1 cellular context compared by ENCODE assay signal in the genomic region with DNA sequence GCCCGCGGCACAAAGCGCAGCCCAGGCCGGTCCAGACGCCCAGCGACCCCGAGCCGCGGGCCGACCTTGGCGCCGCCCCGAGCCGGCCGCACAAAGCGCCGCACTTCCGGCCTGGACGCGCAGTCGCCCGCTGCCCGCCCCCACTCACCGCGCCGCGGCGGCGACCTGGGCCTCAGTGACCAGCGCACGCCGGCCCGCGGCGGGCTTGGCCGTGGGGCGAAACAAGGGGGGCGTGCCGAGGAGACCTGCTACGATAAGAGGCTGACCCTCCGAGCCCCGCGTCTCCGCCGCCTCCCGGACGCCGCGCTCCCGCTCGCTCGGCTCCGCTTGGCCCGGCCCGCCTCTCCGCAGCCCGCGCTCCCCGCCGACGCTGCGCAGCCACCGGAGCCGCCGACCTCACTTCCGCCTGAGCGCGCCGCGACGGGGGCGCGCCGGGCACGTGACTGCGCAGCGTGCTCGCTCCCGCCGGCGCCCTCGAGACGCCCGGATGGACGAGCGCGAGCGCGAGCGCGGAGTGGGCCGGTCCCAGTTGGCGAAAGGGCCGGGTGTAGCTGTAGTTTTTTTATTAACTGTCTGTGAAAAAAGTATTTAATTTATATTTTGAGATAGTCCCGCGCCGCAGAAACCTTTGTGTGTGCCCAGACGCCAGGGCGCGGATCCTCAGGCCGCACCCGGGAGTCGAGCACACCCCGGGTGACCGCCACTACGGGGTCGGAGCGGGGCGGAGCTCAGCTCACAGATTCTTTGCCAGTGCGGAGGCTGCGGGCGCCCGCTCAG.
TF ChIP-seq lines count a peak whose summit lies in the region.

A gene with protein sequence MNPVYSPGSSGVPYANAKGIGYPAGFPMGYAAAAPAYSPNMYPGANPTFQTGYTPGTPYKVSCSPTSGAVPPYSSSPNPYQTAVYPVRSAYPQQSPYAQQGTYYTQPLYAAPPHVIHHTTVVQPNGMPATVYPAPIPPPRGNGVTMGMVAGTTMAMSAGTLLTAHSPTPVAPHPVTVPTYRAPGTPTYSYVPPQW (minus strand): TSS at position 395 of the 777 bp plus-strand sequence. CDS start 10,814 bp downstream, outside the sequence.

TF ChIP-seq in K562, 482 proteins besides CTCF, POLR2A, EP300 and RAD21 (continued from another document and continues in another):
- peak; percentile 55 to 93 for TF ChIP-seq MAZ (CRISPR knock-in tag; conservative IDR thresholded peaks at IDR 0.05 in 1 of 2, IDR thresholded peaks at IDR 0.05 in 1 of 2)
- TF ChIP-seq ZNF79 (CRISPR knock-in tag; IDR thresholded peaks at IDR 0.05; ENCODE audit: low read depth): no peak
- TF ChIP-seq ZNF644 (tag; IDR thresholded peaks at IDR 0.05; ENCODE audit: low read depth): peak; percentile 87; the same call in 1 of the 2 replicates
- peak; percentile 93 for TF ChIP-seq ZFX (CRISPR knock-in tag; IDR thresholded peaks at IDR 0.05)
- TF ChIP-seq, protein P1, sequence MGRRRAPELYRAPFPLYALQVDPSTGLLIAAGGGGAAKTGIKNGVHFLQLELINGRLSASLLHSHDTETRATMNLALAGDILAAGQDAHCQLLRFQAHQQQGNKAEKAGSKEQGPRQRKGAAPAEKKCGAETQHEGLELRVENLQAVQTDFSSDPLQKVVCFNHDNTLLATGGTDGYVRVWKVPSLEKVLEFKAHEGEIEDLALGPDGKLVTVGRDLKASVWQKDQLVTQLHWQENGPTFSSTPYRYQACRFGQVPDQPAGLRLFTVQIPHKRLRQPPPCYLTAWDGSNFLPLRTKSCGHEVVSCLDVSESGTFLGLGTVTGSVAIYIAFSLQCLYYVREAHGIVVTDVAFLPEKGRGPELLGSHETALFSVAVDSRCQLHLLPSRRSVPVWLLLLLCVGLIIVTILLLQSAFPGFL (CRISPR knock-in tag; IDR thresholded peaks at IDR 0.05): 0 out of 2 replicates have a peak, but pooled peaks have one; percentile 29
- TF ChIP-seq, protein P2, sequence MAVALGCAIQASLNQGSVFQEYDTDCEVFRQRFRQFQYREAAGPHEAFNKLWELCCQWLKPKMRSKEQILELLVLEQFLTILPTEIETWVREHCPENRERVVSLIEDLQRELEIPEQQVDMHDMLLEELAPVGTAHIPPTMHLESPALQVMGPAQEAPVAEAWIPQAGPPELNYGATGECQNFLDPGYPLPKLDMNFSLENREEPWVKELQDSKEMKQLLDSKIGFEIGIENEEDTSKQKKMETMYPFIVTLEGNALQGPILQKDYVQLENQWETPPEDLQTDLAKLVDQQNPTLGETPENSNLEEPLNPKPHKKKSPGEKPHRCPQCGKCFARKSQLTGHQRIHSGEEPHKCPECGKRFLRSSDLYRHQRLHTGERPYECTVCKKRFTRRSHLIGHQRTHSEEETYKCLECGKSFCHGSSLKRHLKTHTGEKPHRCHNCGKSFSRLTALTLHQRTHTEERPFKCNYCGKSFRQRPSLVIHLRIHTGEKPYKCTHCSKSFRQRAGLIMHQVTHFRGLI (CRISPR knock-in tag; IDR thresholded peaks at IDR 0.05): no peak
- no peak for TF ChIP-seq NELFE (IDR thresholded peaks at IDR 0.05; ENCODE audit: insufficient read depth, insufficient read length)
- peak; percentile 52 to 68; a peak in 3 of 4 replicates for TF ChIP-seq SIN3A (IDR thresholded peaks at IDR 0.05; ENCODE audit: borderline replicate concordance in 2 of 2, control insufficient read depth in 1 of 2, low read depth in 2 of 2, low read length in 2 of 2)
- TF ChIP-seq, protein P3, sequence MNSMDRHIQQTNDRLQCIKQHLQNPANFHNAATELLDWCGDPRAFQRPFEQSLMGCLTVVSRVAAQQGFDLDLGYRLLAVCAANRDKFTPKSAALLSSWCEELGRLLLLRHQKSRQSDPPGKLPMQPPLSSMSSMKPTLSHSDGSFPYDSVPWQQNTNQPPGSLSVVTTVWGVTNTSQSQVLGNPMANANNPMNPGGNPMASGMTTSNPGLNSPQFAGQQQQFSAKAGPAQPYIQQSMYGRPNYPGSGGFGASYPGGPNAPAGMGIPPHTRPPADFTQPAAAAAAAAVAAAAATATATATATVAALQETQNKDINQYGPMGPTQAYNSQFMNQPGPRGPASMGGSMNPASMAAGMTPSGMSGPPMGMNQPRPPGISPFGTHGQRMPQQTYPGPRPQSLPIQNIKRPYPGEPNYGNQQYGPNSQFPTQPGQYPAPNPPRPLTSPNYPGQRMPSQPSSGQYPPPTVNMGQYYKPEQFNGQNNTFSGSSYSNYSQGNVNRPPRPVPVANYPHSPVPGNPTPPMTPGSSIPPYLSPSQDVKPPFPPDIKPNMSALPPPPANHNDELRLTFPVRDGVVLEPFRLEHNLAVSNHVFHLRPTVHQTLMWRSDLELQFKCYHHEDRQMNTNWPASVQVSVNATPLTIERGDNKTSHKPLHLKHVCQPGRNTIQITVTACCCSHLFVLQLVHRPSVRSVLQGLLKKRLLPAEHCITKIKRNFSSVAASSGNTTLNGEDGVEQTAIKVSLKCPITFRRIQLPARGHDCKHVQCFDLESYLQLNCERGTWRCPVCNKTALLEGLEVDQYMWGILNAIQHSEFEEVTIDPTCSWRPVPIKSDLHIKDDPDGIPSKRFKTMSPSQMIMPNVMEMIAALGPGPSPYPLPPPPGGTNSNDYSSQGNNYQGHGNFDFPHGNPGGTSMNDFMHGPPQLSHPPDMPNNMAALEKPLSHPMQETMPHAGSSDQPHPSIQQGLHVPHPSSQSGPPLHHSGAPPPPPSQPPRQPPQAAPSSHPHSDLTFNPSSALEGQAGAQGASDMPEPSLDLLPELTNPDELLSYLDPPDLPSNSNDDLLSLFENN (IDR thresholded peaks at IDR 0.05; ENCODE audit: low read depth in 2 of 2, low read length in 2 of 2): no peak
- TF ChIP-seq KLF13 (tag; IDR thresholded peaks at IDR 0.05; ENCODE audit: borderline replicate concordance, low read depth): no peak
- TF ChIP-seq HSF4 (CRISPR knock-in tag; IDR thresholded peaks at IDR 0.05; ENCODE audit: borderline replicate concordance): no peak
- TF ChIP-seq ELF2 (CRISPR knock-in tag; IDR thresholded peaks at IDR 0.05): no peak
- TF ChIP-seq ZBTB7A (IDR thresholded peaks at IDR 0.05; ENCODE audit: borderline replicate concordance, control insufficient read depth, low read depth, low read length): peak; percentile 80; the same call in 1 of the 2 replicates
- TF ChIP-seq CHD2 (IDR thresholded peaks at IDR 0.05; ENCODE audit: low read depth, low read length): no peak
- TF ChIP-seq BRCA1 (IDR thresholded peaks at IDR 0.05): no peak
- TF ChIP-seq BRCA1 (CRISPR knock-in tag; IDR thresholded peaks at IDR 0.05): no peak
- TF ChIP-seq, protein P4, sequence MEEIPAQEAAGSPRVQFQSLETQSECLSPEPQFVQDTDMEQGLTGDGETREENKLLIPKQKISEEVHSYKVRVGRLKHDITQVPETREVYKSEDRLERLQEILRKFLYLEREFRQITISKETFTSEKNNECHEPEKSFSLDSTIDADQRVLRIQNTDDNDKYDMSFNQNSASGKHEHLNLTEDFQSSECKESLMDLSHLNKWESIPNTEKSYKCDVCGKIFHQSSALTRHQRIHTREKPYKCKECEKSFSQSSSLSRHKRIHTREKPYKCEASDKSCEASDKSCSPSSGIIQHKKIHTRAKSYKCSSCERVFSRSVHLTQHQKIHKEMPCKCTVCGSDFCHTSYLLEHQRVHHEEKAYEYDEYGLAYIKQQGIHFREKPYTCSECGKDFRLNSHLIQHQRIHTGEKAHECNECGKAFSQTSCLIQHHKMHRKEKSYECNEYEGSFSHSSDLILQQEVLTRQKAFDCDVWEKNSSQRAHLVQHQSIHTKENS (CRISPR knock-in tag; IDR thresholded peaks at IDR 0.05): no peak
- no peak for TF ChIP-seq DNMT1 (IDR thresholded peaks at IDR 0.05)
- TF ChIP-seq, protein P5, sequence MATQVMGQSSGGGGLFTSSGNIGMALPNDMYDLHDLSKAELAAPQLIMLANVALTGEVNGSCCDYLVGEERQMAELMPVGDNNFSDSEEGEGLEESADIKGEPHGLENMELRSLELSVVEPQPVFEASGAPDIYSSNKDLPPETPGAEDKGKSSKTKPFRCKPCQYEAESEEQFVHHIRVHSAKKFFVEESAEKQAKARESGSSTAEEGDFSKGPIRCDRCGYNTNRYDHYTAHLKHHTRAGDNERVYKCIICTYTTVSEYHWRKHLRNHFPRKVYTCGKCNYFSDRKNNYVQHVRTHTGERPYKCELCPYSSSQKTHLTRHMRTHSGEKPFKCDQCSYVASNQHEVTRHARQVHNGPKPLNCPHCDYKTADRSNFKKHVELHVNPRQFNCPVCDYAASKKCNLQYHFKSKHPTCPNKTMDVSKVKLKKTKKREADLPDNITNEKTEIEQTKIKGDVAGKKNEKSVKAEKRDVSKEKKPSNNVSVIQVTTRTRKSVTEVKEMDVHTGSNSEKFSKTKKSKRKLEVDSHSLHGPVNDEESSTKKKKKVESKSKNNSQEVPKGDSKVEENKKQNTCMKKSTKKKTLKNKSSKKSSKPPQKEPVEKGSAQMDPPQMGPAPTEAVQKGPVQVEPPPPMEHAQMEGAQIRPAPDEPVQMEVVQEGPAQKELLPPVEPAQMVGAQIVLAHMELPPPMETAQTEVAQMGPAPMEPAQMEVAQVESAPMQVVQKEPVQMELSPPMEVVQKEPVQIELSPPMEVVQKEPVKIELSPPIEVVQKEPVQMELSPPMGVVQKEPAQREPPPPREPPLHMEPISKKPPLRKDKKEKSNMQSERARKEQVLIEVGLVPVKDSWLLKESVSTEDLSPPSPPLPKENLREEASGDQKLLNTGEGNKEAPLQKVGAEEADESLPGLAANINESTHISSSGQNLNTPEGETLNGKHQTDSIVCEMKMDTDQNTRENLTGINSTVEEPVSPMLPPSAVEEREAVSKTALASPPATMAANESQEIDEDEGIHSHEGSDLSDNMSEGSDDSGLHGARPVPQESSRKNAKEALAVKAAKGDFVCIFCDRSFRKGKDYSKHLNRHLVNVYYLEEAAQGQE (CRISPR knock-in tag; IDR thresholded peaks at IDR 0.05; ENCODE audit: low read depth): peak; percentile 65; the same call in 1 of the 2 replicates
- no peak for TF ChIP-seq TBL1XR1 (IDR thresholded peaks at IDR 0.05; ENCODE audit: low read length in 2 of 2)
- no peak for TF ChIP-seq POLR3A (IDR thresholded peaks at IDR 0.05; ENCODE audit: borderline replicate concordance, extremely low read depth, insufficient read depth, insufficient read length)
- no peak for TF ChIP-seq PTBP1 (IDR thresholded peaks at IDR 0.05; ENCODE audit: low read depth, low read length)
- no peak for TF ChIP-seq CBFB (CRISPR knock-in tag; IDR thresholded peaks at IDR 0.05)
- TF ChIP-seq, protein P6, sequence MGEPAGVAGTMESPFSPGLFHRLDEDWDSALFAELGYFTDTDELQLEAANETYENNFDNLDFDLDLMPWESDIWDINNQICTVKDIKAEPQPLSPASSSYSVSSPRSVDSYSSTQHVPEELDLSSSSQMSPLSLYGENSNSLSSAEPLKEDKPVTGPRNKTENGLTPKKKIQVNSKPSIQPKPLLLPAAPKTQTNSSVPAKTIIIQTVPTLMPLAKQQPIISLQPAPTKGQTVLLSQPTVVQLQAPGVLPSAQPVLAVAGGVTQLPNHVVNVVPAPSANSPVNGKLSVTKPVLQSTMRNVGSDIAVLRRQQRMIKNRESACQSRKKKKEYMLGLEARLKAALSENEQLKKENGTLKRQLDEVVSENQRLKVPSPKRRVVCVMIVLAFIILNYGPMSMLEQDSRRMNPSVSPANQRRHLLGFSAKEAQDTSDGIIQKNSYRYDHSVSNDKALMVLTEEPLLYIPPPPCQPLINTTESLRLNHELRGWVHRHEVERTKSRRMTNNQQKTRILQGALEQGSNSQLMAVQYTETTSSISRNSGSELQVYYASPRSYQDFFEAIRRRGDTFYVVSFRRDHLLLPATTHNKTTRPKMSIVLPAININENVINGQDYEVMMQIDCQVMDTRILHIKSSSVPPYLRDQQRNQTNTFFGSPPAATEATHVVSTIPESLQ (CRISPR knock-in tag; IDR thresholded peaks at IDR 0.05): peak; percentile 69; the same call in 1 of the 2 replicates
- no peak for TF ChIP-seq OTX1 (CRISPR knock-in tag; IDR thresholded peaks at IDR 0.05)
- TF ChIP-seq, protein P7, sequence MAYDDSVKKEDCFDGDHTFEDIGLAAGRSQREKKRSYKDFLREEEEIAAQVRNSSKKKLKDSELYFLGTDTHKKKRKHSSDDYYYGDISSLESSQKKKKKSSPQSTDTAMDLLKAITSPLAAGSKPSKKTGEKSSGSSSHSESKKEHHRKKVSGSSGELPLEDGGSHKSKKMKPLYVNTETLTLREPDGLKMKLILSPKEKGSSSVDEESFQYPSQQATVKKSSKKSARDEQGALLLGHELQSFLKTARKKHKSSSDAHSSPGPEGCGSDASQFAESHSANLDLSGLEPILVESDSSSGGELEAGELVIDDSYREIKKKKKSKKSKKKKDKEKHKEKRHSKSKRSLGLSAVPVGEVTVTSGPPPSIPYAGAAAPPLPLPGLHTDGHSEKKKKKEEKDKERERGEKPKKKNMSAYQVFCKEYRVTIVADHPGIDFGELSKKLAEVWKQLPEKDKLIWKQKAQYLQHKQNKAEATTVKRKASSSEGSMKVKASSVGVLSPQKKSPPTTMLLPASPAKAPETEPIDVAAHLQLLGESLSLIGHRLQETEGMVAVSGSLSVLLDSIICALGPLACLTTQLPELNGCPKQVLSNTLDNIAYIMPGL (CRISPR knock-in tag; IDR thresholded peaks at IDR 0.05): no peak
- no peak for TF ChIP-seq ZNF444 (CRISPR knock-in tag; IDR thresholded peaks at IDR 0.05)
- TF ChIP-seq MEF2A (IDR thresholded peaks at IDR 0.05; ENCODE audit: control insufficient read depth, low read depth, low read length): no peak
- TF ChIP-seq TAF1 (IDR thresholded peaks at IDR 0.05; ENCODE audit: control insufficient read depth, extremely low read depth, insufficient read depth, low read length, severe bottlenecking): peak; percentile 85
- no peak for TF ChIP-seq SMARCB1 (IDR thresholded peaks at IDR 0.05; ENCODE audit: insufficient read length, low read depth)
- no peak for TF ChIP-seq BCL6 (CRISPR knock-in tag; IDR thresholded peaks at IDR 0.05)
- no peak for TF ChIP-seq NFE2L1 (tag; IDR thresholded peaks at IDR 0.05; ENCODE audit: borderline replicate concordance, low read depth)
- no peak for TF ChIP-seq ZNF121 (CRISPR knock-in tag; conservative IDR thresholded peaks at IDR 0.05)
- TF ChIP-seq ZZZ3 (IDR thresholded peaks at IDR 0.05): no peak
- no peak for TF ChIP-seq CC2D1A (IDR thresholded peaks at IDR 0.05)
- TF ChIP-seq TAL1 (IDR thresholded peaks at IDR 0.05): no peak
